Comparison of ENCODE assay signal across 17 cellular contexts in the genomic region with DNA sequence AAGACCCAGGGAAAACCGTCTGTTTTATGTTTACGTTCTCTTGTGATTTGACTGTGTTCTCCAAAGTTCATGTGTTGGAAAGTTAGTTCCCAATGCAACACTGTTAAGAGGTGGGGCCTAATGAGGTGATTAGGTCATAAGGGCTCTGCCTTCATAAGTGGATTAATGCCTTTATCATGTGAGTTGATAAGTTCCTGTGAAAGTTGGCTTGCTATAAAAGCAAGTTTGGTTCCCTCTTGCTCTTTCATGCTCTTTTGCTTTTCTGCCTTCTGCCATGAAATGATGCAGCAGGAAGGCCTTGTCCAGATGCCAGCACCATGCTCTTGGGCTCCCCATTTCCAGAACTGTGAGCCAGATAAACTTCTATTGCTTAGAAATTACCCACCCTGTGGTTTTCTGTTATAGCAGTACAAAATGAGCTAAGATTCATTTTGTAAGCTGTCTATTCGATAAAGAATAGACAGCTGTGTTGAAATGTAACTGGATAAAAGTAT. TPM values are rescaled to one million over a fixed set of nuclear protein-coding genes. Genes with fewer than 3 reads are reported as not detected.
DNase-seq lines count a peak whose midpoint lies in the region; ATAC-seq and TF ChIP-seq lines count a peak whose summit lies in the region.
"Had no signal": no experiment of that assay in that cellular context is flagged by ENCODE, and none has a peak within 500 bp of the region (broad histone marks: within the 10 kb centered on the region; RNA-seq: fewer than 3 reads in every experiment).

No MANE protein-coding gene starts in this region.

- peak overlapping the region; percentile 36 for H3K27ac Mint-ChIP-seq in activated naive CD8-positive, alpha-beta T cell treated with anti-CD3 and anti-CD28 coated beads, Interleukin-2, amount 50 U/mL, for 24 hours
- H3K27ac Mint-ChIP-seq in natural killer cell = peak overlapping the region; percentile 21 to 85

- intact Hi-C loops in natural killer cell (cut with micrococcal nuclease) (loop anchor here (2.0 kb wide), 1 partner anchor 41 kb away; the partner anchor contains the start of gene SLC16A7), posterior cingulate gyrus (cut with DNase I) (no loop called here)

- peak; percentile 26 for DNase-seq in DMS 273 (lab: John Stamatoyannopoulos, UW; ENCODE audit: unreplicated experiment)
- no peak for DNase-seq in DMS 273 treated with DMSO at 0.1 percent for 48 hours (lab: John Stamatoyannopoulos, UW)
- no peak for DNase-seq in activated naive CD8-positive, alpha-beta T cell treated with anti-CD3 and anti-CD28 coated beads, Interleukin-2, amount 50 U/mL, for 24 hours
- no peak for DNase-seq in natural killer cell
- no peak for DNase-seq in BE2C
- DNase-seq in osteoblast (ENCODE audit: insufficient read length, low spot score, missing footprints) = no peak
- no peak for DNase-seq in posterior cingulate gyrus
- DNase-seq: activated effector memory CD4-positive, alpha-beta T cell treated with anti-CD3 and anti-CD28 coated beads, Interleukin-2, amount 50 U/mL, for 16 hours; foreskin keratinocyte; NCI-H2029; psoas muscle; SHP77; T-cell; transverse colon had no signal

- H3K27ac ChIP-seq in osteoblast (ENCODE audit: low read depth, low read length) = no peak overlapping the region
- H3K27ac ChIP-seq: 22Rv1, BLaER1, foreskin keratinocyte, psoas muscle, transverse colon had no signal

- ATAC-seq in GM21381 (IDR thresholded peaks at IDR 0.05; ENCODE audit: unreplicated experiment) (peak; percentile 24), natural killer cell (peak in 1 of 3 donors; percentile 30)
- no peak for ATAC-seq in activated naive CD8-positive, alpha-beta T cell treated with anti-CD3 and anti-CD28 coated beads, Interleukin-2, amount 50 U/mL, for 24 hours
- ATAC-seq: foreskin keratinocyte, psoas muscle, T-cell had no signal

- H3K4me3 Mint-ChIP-seq in activated naive CD8-positive, alpha-beta T cell treated with anti-CD3 and anti-CD28 coated beads, Interleukin-2, amount 50 U/mL, for 24 hours = no peak overlapping the region
- no peak overlapping the region for H3K4me3 Mint-ChIP-seq in natural killer cell

- H3K9me3 ChIP-seq in BE2C = no peaks in the 10 kb centered on the region
- no peaks in the 10 kb centered on the region for H3K9me3 ChIP-seq in osteoblast (ENCODE audit: low read depth, low read length)
- H3K9me3 ChIP-seq: BLaER1, psoas muscle, transverse colon had no signal

- peaks cover 9% of the 10 kb centered on the region for H3K9me3 Mint-ChIP-seq in activated naive CD8-positive, alpha-beta T cell treated with anti-CD3 and anti-CD28 coated beads, Interleukin-2, amount 50 U/mL, for 24 hours
- no peaks in the 10 kb centered on the region for H3K9me3 Mint-ChIP-seq in natural killer cell
- H3K9me3 Mint-ChIP-seq: T-cell had no signal

- no peak overlapping the region for H3K4me2 ChIP-seq in osteoblast (ENCODE audit: insufficient read depth, low read length)
- H3K4me2 ChIP-seq: BLaER1 had no signal

- H3K4me1 ChIP-seq in BE2C (peaks cover 6% of the 10 kb centered on the region; the same call in 1 of the 2 replicates), osteoblast (ENCODE audit: insufficient read depth, low read length) (no peaks in the 10 kb centered on the region)
- H3K4me1 ChIP-seq: foreskin keratinocyte, psoas muscle, transverse colon had no signal

- H3K27me3 Mint-ChIP-seq in activated naive CD8-positive, alpha-beta T cell treated with anti-CD3 and anti-CD28 coated beads, Interleukin-2, amount 50 U/mL, for 24 hours = no peaks in the 10 kb centered on the region
- H3K27me3 Mint-ChIP-seq in natural killer cell (ENCODE audit: low read depth in 2 of 2) = no peaks in the 10 kb centered on the region
- H3K27me3 Mint-ChIP-seq: T-cell had no signal

- no peaks in the 10 kb centered on the region for H4K20me1 ChIP-seq in osteoblast (ENCODE audit: insufficient read depth, low read length)
- H4K20me1 ChIP-seq: BLaER1 had no signal

- peaks cover 59% of the 10 kb centered on the region for H3K4me1 Mint-ChIP-seq in activated naive CD8-positive, alpha-beta T cell treated with anti-CD3 and anti-CD28 coated beads, Interleukin-2, amount 50 U/mL, for 24 hours
- peaks cover 49 to 61% of the 10 kb centered on the region in 2 donors for H3K4me1 Mint-ChIP-seq in natural killer cell

- H3K36me3 Mint-ChIP-seq in activated naive CD8-positive, alpha-beta T cell treated with anti-CD3 and anti-CD28 coated beads, Interleukin-2, amount 50 U/mL, for 24 hours (ENCODE audit: low read depth) = peaks cover 18% of the 10 kb centered on the region
- H3K36me3 Mint-ChIP-seq in natural killer cell = no peaks in the 10 kb centered on the region

- H3K27me3 ChIP-seq in BE2C (no peaks in the 10 kb centered on the region), osteoblast (ENCODE audit: insufficient read depth, low read length) (no peaks in the 10 kb centered on the region)
- H3K27me3 ChIP-seq: BLaER1, foreskin keratinocyte, transverse colon had no signal

- H3K36me3 ChIP-seq in BE2C (no peaks in the 10 kb centered on the region), osteoblast (ENCODE audit: insufficient read depth, low read length) (no peaks in the 10 kb centered on the region)
- H3K36me3 ChIP-seq: BLaER1, transverse colon had no signal

- H3K79me2 ChIP-seq in osteoblast (ENCODE audit: insufficient read depth, low read length) = no peaks in the 10 kb centered on the region

- no peak overlapping the region for H3K4me3 ChIP-seq in BE2C (ENCODE audit: low read depth, low read length)
- no peak overlapping the region for H3K4me3 ChIP-seq in osteoblast (ENCODE audit: insufficient read depth, low read length)
- H3K4me3 ChIP-seq: BLaER1, psoas muscle, transverse colon had no signal

- TF ChIP-seq CTCF in natural killer cell (IDR thresholded peaks at IDR 0.05) (no peak), BE2C (IDR thresholded peaks at IDR 0.05; ENCODE audit: low read depth, low read length) (no peak), osteoblast (IDR thresholded peaks at IDR 0.05; ENCODE audit: extremely low read depth, low read depth, low read length) (no peak)

- no peak overlapping the region for H2AFZ ChIP-seq in osteoblast (ENCODE audit: low read length)

RNA-seq across cellular contexts. Expression of gene SLC16A7, which starts 41.9 kb away (rescaled TPM):
- total RNA-seq in natural killer cell (10 to 100 TPM; 42.4 to 46.9 (median 43.2) TPM), osteoblast (53.2 and 54.8 TPM in 2 replicates)
- polyA plus RNA-seq in BE2C (2012; ENCODE audit: insufficient read depth, insufficient read length, low read depth) = 1.7 TPM
